1 cellular context compared by ENCODE assay signal in genomic region chr3:55522077-55522476, GRCh38.
TF ChIP-seq lines count a peak whose summit lies in the region.

No MANE protein-coding gene starts in this region.

TF ChIP-seq in WTC11, 78 proteins besides CTCF, POLR2A, EP300 and RAD21 (continued from another document):
- TF ChIP-seq, protein P1, sequence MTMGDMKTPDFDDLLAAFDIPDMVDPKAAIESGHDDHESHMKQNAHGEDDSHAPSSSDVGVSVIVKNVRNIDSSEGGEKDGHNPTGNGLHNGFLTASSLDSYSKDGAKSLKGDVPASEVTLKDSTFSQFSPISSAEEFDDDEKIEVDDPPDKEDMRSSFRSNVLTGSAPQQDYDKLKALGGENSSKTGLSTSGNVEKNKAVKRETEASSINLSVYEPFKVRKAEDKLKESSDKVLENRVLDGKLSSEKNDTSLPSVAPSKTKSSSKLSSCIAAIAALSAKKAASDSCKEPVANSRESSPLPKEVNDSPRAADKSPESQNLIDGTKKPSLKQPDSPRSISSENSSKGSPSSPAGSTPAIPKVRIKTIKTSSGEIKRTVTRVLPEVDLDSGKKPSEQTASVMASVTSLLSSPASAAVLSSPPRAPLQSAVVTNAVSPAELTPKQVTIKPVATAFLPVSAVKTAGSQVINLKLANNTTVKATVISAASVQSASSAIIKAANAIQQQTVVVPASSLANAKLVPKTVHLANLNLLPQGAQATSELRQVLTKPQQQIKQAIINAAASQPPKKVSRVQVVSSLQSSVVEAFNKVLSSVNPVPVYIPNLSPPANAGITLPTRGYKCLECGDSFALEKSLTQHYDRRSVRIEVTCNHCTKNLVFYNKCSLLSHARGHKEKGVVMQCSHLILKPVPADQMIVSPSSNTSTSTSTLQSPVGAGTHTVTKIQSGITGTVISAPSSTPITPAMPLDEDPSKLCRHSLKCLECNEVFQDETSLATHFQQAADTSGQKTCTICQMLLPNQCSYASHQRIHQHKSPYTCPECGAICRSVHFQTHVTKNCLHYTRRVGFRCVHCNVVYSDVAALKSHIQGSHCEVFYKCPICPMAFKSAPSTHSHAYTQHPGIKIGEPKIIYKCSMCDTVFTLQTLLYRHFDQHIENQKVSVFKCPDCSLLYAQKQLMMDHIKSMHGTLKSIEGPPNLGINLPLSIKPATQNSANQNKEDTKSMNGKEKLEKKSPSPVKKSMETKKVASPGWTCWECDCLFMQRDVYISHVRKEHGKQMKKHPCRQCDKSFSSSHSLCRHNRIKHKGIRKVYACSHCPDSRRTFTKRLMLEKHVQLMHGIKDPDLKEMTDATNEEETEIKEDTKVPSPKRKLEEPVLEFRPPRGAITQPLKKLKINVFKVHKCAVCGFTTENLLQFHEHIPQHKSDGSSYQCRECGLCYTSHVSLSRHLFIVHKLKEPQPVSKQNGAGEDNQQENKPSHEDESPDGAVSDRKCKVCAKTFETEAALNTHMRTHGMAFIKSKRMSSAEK (CRISPR knock-in tag; IDR thresholded peaks at IDR 0.05; ENCODE audit: borderline replicate concordance) = no peak
- no peak for TF ChIP-seq NFYB (CRISPR knock-in tag; conservative IDR thresholded peaks at IDR 0.05; ENCODE audit: low read depth)
- no peak for TF ChIP-seq ZMAT4 (CRISPR knock-in tag; IDR thresholded peaks at IDR 0.05)
- TF ChIP-seq ZNF423 (CRISPR knock-in tag; IDR thresholded peaks at IDR 0.05) = no peak
TF ChIP-seq in WTC11: peak in this region for 0.
